Comparison of ENCODE assay signal across 1 cellular context in the genomic region with DNA sequence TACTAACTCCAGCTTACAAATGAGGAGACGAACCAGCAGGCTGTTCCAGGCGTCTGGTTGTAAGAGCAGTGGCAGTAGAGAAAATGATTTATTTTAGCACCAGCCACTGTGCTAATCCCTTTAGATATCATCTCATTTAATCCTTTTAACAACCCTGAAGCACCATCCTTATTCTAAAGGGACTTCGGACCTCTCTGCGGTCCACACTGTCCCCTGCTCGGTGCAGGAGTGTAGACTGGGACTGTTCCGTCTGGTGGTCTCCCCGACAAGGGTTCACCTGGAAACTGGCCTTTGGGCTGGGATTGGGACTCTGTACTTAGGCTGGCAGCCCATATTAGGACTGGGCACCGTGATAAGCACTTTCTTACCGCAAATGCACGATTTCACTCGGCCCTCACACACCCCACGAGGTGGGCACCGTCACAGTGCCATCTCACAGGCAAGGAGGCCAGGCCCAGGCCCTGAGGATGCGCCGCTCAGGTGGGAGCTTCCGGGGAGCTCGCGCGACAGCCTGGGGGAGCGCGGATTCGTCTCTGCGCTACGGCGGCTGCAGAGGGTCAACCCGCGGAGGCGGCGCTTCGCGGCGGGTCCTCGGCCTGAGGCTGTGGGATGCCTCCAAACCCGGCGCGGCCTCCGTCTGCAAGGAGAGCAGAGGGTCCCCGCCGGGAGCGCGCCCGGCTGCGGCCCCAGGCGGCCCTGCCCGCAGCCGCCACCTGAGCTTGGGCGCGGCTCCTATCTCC.
TF ChIP-seq lines count a peak whose summit lies in the region.

No MANE protein-coding gene starts in this region.

TF ChIP-seq in HCT116, 20 proteins besides CTCF, POLR2A, EP300 and RAD21 (continued from another document):
- no peak for TF ChIP-seq ZNF274 (IDR thresholded peaks at IDR 0.05; ENCODE audit: low read depth, low read length)
- peak; percentile 98 for TF ChIP-seq ZFX (IDR thresholded peaks at IDR 0.05)
- TF ChIP-seq EZH2phosphoT487 (IDR thresholded peaks at IDR 0.05; ENCODE audit: borderline replicate concordance), result no peak
- peak; percentile 61 for TF ChIP-seq YY1 (IDR thresholded peaks at IDR 0.05; ENCODE audit: extremely low read depth, insufficient replicate concordance, low read depth, low read length)
- peak; percentile 91 for TF ChIP-seq POLR2AphosphoS5 (IDR thresholded peaks at IDR 0.05; ENCODE audit: low read depth, low read length)
- peak; percentile 42; the same call in 1 of the 2 replicates for TF ChIP-seq SP1 (IDR thresholded peaks at IDR 0.05; ENCODE audit: low read depth)
- TF ChIP-seq EGR1 (IDR thresholded peaks at IDR 0.05; ENCODE audit: low read depth), result peak; percentile 63
- TF ChIP-seq, protein P1, sequence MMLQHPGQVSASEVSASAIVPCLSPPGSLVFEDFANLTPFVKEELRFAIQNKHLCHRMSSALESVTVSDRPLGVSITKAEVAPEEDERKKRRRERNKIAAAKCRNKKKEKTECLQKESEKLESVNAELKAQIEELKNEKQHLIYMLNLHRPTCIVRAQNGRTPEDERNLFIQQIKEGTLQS (IDR thresholded peaks at IDR 0.05), result no peak
